Comparison of ENCODE assay signal across 18 cellular contexts in the genomic region with DNA sequence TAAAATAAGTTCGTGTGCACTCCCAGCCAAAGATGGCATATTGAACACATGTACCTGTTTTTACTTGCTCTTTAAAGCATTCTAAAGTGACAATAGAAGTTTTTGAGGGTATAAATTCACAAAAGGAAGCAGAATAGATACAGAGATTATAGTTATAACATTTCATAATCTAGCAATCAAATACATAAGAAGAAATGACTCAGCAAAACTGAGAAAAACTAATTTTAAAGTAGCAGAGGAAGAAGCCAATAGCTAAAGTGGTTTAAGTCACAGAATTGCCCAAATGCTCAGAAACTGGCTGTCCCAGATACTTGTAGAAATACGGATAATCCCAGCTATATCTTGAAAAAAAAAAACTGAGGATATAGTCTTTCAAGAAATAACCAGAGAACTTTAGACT.
"Had no signal": no experiment of that assay in that cellular context is flagged by ENCODE, and none has a peak within 500 bp of the region (broad histone marks: within the 10 kb centered on the region; RNA-seq: fewer than 3 reads in every experiment).

No MANE protein-coding gene starts in this region.

- H3K9me3 ChIP-seq: esophagus squamous epithelium, left ventricle myocardium inferior, psoas muscle, testis, tibial nerve had no signal

- ATAC-seq: foreskin keratinocyte; left cardiac atrium; psoas muscle; sciatic nerve; stimulated activated naive B cell treated with anti-CD40 and anti-IgM and Interleukin-4, amounts not matched to agents 10 μg/mL and 1 μg/mL and 100 μg/mL, for 72 hours; stimulated activated naive CD8-positive, alpha-beta T cell treated with anti-CD3 and anti-CD28 coated beads, Interleukin-15, amount 100 ng/mL, for 72 hours had no signal

- DNase-seq: esophagus squamous epithelium; foreskin keratinocyte; kidney; left cardiac atrium; left ventricle myocardium inferior; mesenchymal stem cell; midbrain; psoas muscle; retina; stimulated activated CD4-positive, alpha-beta T cell treated with anti-CD3 and anti-CD28 coated beads, Interleukin-2, amount 100 ng/mL, for 24 hours; stimulated activated CD4-positive, alpha-beta T cell treated with anti-CD3 and anti-CD28 coated beads, Interleukin-4, amount 100 ng/mL, for 4 hours; stimulated activated naive B cell treated with anti-CD40 and anti-IgM and Interleukin-4, amounts not matched to agents 10 μg/mL and 1 μg/mL and 100 μg/mL, for 72 hours; stimulated activated naive CD8-positive, alpha-beta T cell treated with anti-CD3 and anti-CD28 coated beads, Interleukin-15, amount 100 ng/mL, for 72 hours; testis had no signal

- H3K9ac ChIP-seq: parathyroid adenoma had no signal

- H3K4me1 ChIP-seq: esophagus squamous epithelium, foreskin keratinocyte, left ventricle myocardium inferior, parathyroid adenoma, psoas muscle, testis, tibial nerve had no signal

- H3K27ac ChIP-seq: esophagus squamous epithelium, foreskin keratinocyte, left ventricle myocardium inferior, parathyroid adenoma, psoas muscle, testis, tibial nerve had no signal

- H3K27me3 ChIP-seq: esophagus squamous epithelium, foreskin keratinocyte, testis, tibial nerve had no signal

- H3K4me3 ChIP-seq: esophagus squamous epithelium, left ventricle myocardium inferior, lung, psoas muscle, testis, tibial nerve had no signal

- H3K36me3 ChIP-seq: esophagus squamous epithelium, left ventricle myocardium inferior, tibial nerve had no signal
